Comparison of ENCODE assay signal across 15 cellular contexts in genomic region chr18:62555135-62555534, GRCh38. TPM values are rescaled to one million over a fixed set of nuclear protein-coding genes. Genes with fewer than 3 reads are reported as not detected.
A peak's percentile ranks its signal among the peaks of the same experiment; 100 is the strongest.
DNase-seq lines count a peak whose midpoint lies in the region; TF ChIP-seq lines count a peak whose summit lies in the region.
"Had no signal": no experiment of that assay in that cellular context is flagged by ENCODE, and none has a peak within 500 bp of the region (broad histone marks: within the 10 kb centered on the region; RNA-seq: fewer than 3 reads in every experiment).

No MANE protein-coding gene starts in this region.

- no peak overlapping the region for H3K27ac Mint-ChIP-seq in MCF 10A (ENCODE audit: low read depth, unreplicated experiment)
- H3K27ac Mint-ChIP-seq: activated CD4-positive, alpha-beta memory T cell treated with anti-CD3 and anti-CD28 coated beads for 36 hours; activated naive CD4-positive, alpha-beta T cell treated with anti-CD3 and anti-CD28 coated beads, Interleukin-2, amount 10 ng/mL, durations not matched to agents 7 days and 5 days had no signal

- H3K27me3 ChIP-seq in breast epithelium (no peaks in the 10 kb centered on the region), colonic mucosa (no peaks in the 10 kb centered on the region)
- H3K27me3 ChIP-seq: neutrophil, vagina had no signal

- no peaks in the 10 kb centered on the region for H3K9me3 Mint-ChIP-seq in MCF 10A (ENCODE audit: unreplicated experiment)
- H3K9me3 Mint-ChIP-seq: activated CD4-positive, alpha-beta memory T cell treated with anti-CD3 and anti-CD28 coated beads for 36 hours; activated naive CD4-positive, alpha-beta T cell treated with anti-CD3 and anti-CD28 coated beads, Interleukin-2, amount 10 ng/mL, durations not matched to agents 7 days and 5 days had no signal

- H3K9ac ChIP-seq in colonic mucosa (ENCODE audit: low read depth in 2 of 2, low read length in 2 of 2): no peak overlapping the region

- peaks cover 12% of the 10 kb centered on the region for H3K36me3 ChIP-seq in breast epithelium
- H3K36me3 ChIP-seq in colonic mucosa: peaks cover 4% of the 10 kb centered on the region

- H3K27ac ChIP-seq in breast epithelium (no peak overlapping the region), colonic mucosa (no peak overlapping the region)
- H3K27ac ChIP-seq: neutrophil, vagina had no signal

- no peak overlapping the region for H3K4me3 Mint-ChIP-seq in MCF 10A (ENCODE audit: unreplicated experiment)
- H3K4me3 Mint-ChIP-seq: activated CD4-positive, alpha-beta memory T cell treated with anti-CD3 and anti-CD28 coated beads for 36 hours; activated naive CD4-positive, alpha-beta T cell treated with anti-CD3 and anti-CD28 coated beads, Interleukin-2, amount 10 ng/mL, durations not matched to agents 7 days and 5 days had no signal

- H3K9me3 ChIP-seq in breast epithelium (no peaks in the 10 kb centered on the region), colonic mucosa (no peaks in the 10 kb centered on the region)
- H3K9me3 ChIP-seq: neutrophil, vagina had no signal

- POLR2A ChIA-PET in MCF 10A (lab: Yijun Ruan, JAX) (interaction anchor here (1.3 kb wide), 1 partner anchor 9 kb away, joined by 4 read pairs; no protein-coding TSS in a partner anchor), GM10248 (lab: Yijun Ruan, JAX) (no interaction called here)

- peaks cover 14% of the 10 kb centered on the region for H3K4me1 Mint-ChIP-seq in MCF 10A (ENCODE audit: insufficient read depth, unreplicated experiment)

- TF ChIP-seq CTCF in MCF 10A (IDR thresholded peaks at IDR 0.05; ENCODE audit: unreplicated experiment): no peak
- no peak for TF ChIP-seq CTCF in breast epithelium (IDR thresholded peaks at IDR 0.05)
- TF ChIP-seq CTCF in colonic mucosa (IDR thresholded peaks at IDR 0.05): no peak
- TF ChIP-seq CTCF in GM10248 (IDR thresholded peaks at IDR 0.05; ENCODE audit: control extremely low read depth, extremely low read depth, low read depth, missing control alignments): no peak

- TF ChIP-seq POLR2A in breast epithelium (IDR thresholded peaks at IDR 0.05): no peak
- TF ChIP-seq POLR2A in erythroblast (IDR thresholded peaks at IDR 0.05; ENCODE audit: low read length): no peak

- CTCF ChIA-PET in MCF 10A (lab: Yijun Ruan, JAX): interaction anchor here (0.6 to 0.7 kb wide), 2 partner anchors 31 to 220 kb away, joined by 3 read pairs; no protein-coding TSS in a partner anchor
- CTCF ChIA-PET in GM10248 (lab: Yijun Ruan, JAX): interaction anchor here (1.4 kb wide), 1 partner anchor 31 kb away, joined by 4 read pairs; no protein-coding TSS in a partner anchor

- H3K4me3 ChIP-seq in breast epithelium: no peak overlapping the region
- H3K4me3 ChIP-seq in colonic mucosa: no peak overlapping the region
- H3K4me3 ChIP-seq: vagina had no signal

- H3K36me3 Mint-ChIP-seq in MCF 10A (ENCODE audit: insufficient read depth, unreplicated experiment): peaks cover 52% of the 10 kb centered on the region

- BruUV-seq in MCF 10A (replicated peaks; lab: Mats Ljungman, UMichigan): no TSS peak

- intact Hi-C loops in MCF 10A (cut with micrococcal nuclease): no loop called here
- intact Hi-C loops in breast epithelium (cut with DNase I; ENCODE audit: low total_unique reads): no loop called here
- intact Hi-C loops in colonic mucosa (cut with DNase I): no loop called here

- DNase-seq in MCF 10A (ENCODE audit: unreplicated experiment): peak; percentile 73
- DNase-seq in breast epithelium (ENCODE audit: low spot score in 2 of 2): no peak
- peak; percentile 4 for DNase-seq in RPMI7951 (ENCODE audit: low read depth)
- DNase-seq in erythroblast (lab: John Stamatoyannopoulos, UW): peak; percentile 73 to 88
- DNase-seq in pons (ENCODE audit: low spot score): no peak
- DNase-seq in colonic mucosa: no peak
- DNase-seq in GM10248 (ENCODE audit: extremely low spot score): no peak
- no peak for DNase-seq in HuH-7 (ENCODE audit: low spot score)
- DNase-seq: activated CD4-positive, alpha-beta memory T cell treated with anti-CD3 and anti-CD28 coated beads for 36 hours; activated naive CD4-positive, alpha-beta T cell treated with anti-CD3 and anti-CD28 coated beads, Interleukin-2, amount 10 ng/mL, durations not matched to agents 7 days and 5 days; glutamatergic neuron; left ventricle myocardium superior; stimulated activated CD4-positive, alpha-beta T cell treated with anti-CD3 and anti-CD28 coated beads, Interleukin-12 subunit alpha, Interleukin-12 subunit beta, amount 100 ng/mL, for 4 hours had no signal

- no peaks in the 10 kb centered on the region for H3K4me1 ChIP-seq in breast epithelium
- H3K4me1 ChIP-seq in colonic mucosa: peaks cover 4% of the 10 kb centered on the region
- H3K4me1 ChIP-seq: vagina had no signal

- H3K27me3 Mint-ChIP-seq in MCF 10A (ENCODE audit: insufficient read depth, unreplicated experiment): no peaks in the 10 kb centered on the region
- H3K27me3 Mint-ChIP-seq: activated CD4-positive, alpha-beta memory T cell treated with anti-CD3 and anti-CD28 coated beads for 36 hours; activated naive CD4-positive, alpha-beta T cell treated with anti-CD3 and anti-CD28 coated beads, Interleukin-2, amount 10 ng/mL, durations not matched to agents 7 days and 5 days had no signal

RNA-seq across cellular contexts. Expression of gene ZCCHC2, which starts 32.3 kb away (rescaled TPM):
- 14.6 and 15.0 TPM in 2 replicates for total RNA-seq in MCF 10A (2022)
- 10 to 100 TPM; 24.3 to 36.3 (median 26.2) TPM for total RNA-seq in breast epithelium
- 2.1 and 3.8 TPM in 2 replicates for total RNA-seq in RPMI7951 (2014; rRNA removed; shearing (Covaris generic))
- 10 to 100 TPM; 24.7 to 25.7 TPM for total RNA-seq in colonic mucosa

Comparison
In these comparisons a context has a peak if more than half of its experiments do, and no peak if none do; other contexts are left out.
1. DNase-seq: peak in MCF 10A (single experiment), RPMI7951 (single experiment) and erythroblast (2 of 2); none in breast epithelium (0 of 2), pons (single experiment), colonic mucosa (single experiment), GM10248 (single experiment) and HuH-7 (single experiment).